Comparison of ENCODE assay signal across 28 cellular contexts in the genomic region with DNA sequence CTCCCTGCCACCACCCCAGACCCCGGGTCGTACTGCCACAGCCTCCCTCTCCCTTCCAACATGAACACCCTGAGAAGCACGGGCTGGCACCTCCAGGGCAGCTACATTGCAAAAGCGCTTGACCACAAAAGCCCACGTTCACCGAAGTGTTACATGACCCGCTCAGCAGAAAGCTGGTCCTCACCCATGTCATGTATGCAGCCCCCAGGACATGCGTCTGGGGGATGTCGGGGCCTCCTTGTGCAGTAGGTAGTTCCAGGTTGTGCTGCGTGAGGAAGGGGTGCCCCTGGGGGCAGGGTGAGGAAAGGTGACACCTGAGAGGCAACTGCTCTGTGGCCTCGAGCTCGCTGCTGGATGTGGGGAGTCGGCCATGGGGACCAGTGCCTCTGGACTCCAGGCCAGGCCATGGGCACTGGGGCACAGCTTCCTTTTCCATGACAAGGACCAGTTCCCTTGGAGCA.
DNase-seq lines count a peak whose midpoint lies in the region; ATAC-seq, FAIRE-seq and TF ChIP-seq lines count a peak whose summit lies in the region.
"Had no signal": no experiment of that assay in that cellular context is flagged by ENCODE, and none has a peak within 500 bp of the region (broad histone marks: within the 10 kb centered on the region; RNA-seq: fewer than 3 reads in every experiment).

No MANE protein-coding gene starts in this region.

- H3K9me3 ChIP-seq in heart left ventricle (peaks cover 0 to 7% (median 0%) of the 10 kb centered on the region in 12 donors), kidney (ENCODE audit: control insufficient read depth in 1 of 2, low read length in 2 of 2) (no peaks in the 10 kb centered on the region), sigmoid colon (no peaks in the 10 kb centered on the region), heart right ventricle (peaks cover 0 to 10% (median 0%) of the 10 kb centered on the region in 11 donors)
- H3K9me3 ChIP-seq: A549, MG63, SJCRH30 had no signal

- no peak for FAIRE-seq in kidney (lab: Jason Lieb, UNC)
- FAIRE-seq: A549, G401.6 had no signal

- no peak overlapping the region for H3K9ac ChIP-seq in kidney (ENCODE audit: low read length in 2 of 2)
- H3K9ac ChIP-seq: GM23248 had no signal

- TF ChIP-seq CTCF in heart left ventricle (IDR thresholded peaks at IDR 0.05) (no peak), kidney (IDR thresholded peaks at IDR 0.05; ENCODE audit: borderline replicate concordance, extremely low read depth, insufficient read depth) (no peak), sigmoid colon (IDR thresholded peaks at IDR 0.05) (no peak), heart right ventricle (IDR thresholded peaks at IDR 0.05) (no peak)

- TF ChIP-seq POLR2A in heart left ventricle (IDR thresholded peaks at IDR 0.05) (no peak), sigmoid colon (IDR thresholded peaks at IDR 0.05) (no peak)

- no peaks in the 10 kb centered on the region for H3K4me1 ChIP-seq in heart left ventricle
- H3K4me1 ChIP-seq in kidney (ENCODE audit: control insufficient read depth in 1 of 2, insufficient read depth in 1 of 2, low read depth in 1 of 2, low read length in 2 of 2) = no peaks in the 10 kb centered on the region
- H3K4me1 ChIP-seq in sigmoid colon = no peaks in the 10 kb centered on the region
- no peaks in the 10 kb centered on the region for H3K4me1 ChIP-seq in heart right ventricle
- H3K4me1 ChIP-seq: A549, SJCRH30 had no signal

- H3K4me3 ChIP-seq in heart left ventricle (no peak overlapping the region), kidney (ENCODE audit: low read length in 2 of 2) (no peak overlapping the region), sigmoid colon (no peak overlapping the region), heart right ventricle (no peak overlapping the region)
- H3K4me3 ChIP-seq: A549, GM23248, MG63, SJCRH30 had no signal

- intact Hi-C loops in cardiac septum (cut with DNase I) (no loop called here), heart left ventricle (cut with DNase I) (no loop called here), kidney (cut with DNase I) (no loop called here), sigmoid colon (cut with DNase I) (no loop called here), heart right ventricle (cut with DNase I) (no loop called here)

- peak; percentile 71 for DNase-seq in cardiac septum (ENCODE audit: low spot score)
- no peak for DNase-seq in heart left ventricle
- peak; percentile 54 for DNase-seq in kidney
- peak; percentile 56 for DNase-seq in sigmoid colon
- DNase-seq in putamen (ENCODE audit: low spot score) = no peak
- no peak for DNase-seq in MV-4-11 (lab: John Stamatoyannopoulos, UW)
- no peak for DNase-seq in heart right ventricle
- DNase-seq: AML-193; C1 segment of cervical spinal cord; CD4-positive, alpha-beta memory T cell; COR-L47; GM23248; IMR-90; KG1; MG63; NCI-H1417; NCI-H1694; NCI-H2029 treated with DMSO at 0.1 percent for 48 hours; NCI-H446 treated with DMSO at 0.1 percent for 48 hours; NCI-H526; NCI-H82; NK-92 treated with Interleukin-12 subunit alpha and Interleukin-12 subunit beta, amount 100 ng/mL, for 24 hours; PC-3; SJCRH30 had no signal

- WGBS in heart left ventricle, 4 donors = 52 to 78% (median 77%) methylated on average over 5 to 13 of the region's 13 CpGs
- 80 to 81% methylated on average over 13 of the region's 13 CpGs for WGBS in sigmoid colon, 2 donors
- 75 to 76% methylated on average over 13 of the region's 13 CpGs for WGBS in heart right ventricle, 2 donors

- H3K27ac ChIP-seq in heart left ventricle = no peak overlapping the region
- no peak overlapping the region for H3K27ac ChIP-seq in kidney (ENCODE audit: low read depth in 2 of 2, low read length in 2 of 2)
- H3K27ac ChIP-seq in sigmoid colon = no peak overlapping the region
- no peak overlapping the region for H3K27ac ChIP-seq in heart right ventricle
- H3K27ac ChIP-seq: A549, GM23248, SJCRH30 had no signal

- no peak for ATAC-seq in heart left ventricle
- ATAC-seq in heart right ventricle = no peak
- ATAC-seq: A549, HCT116, PC-3, Right ventricle myocardium inferior had no signal

- H3K36me3 ChIP-seq in heart left ventricle = no peaks in the 10 kb centered on the region
- H3K36me3 ChIP-seq in kidney (ENCODE audit: control insufficient read depth in 1 of 2, insufficient read depth in 2 of 2, low read length in 2 of 2) = no peaks in the 10 kb centered on the region
- H3K36me3 ChIP-seq in sigmoid colon = no peaks in the 10 kb centered on the region
- H3K36me3 ChIP-seq in heart right ventricle = no peaks in the 10 kb centered on the region
- H3K36me3 ChIP-seq: MG63, SJCRH30 had no signal

- H3K27me3 ChIP-seq in heart left ventricle (peaks cover 0 to 36% (median 3%) of the 10 kb centered on the region in 9 donors), sigmoid colon (peaks cover 0 to 32% (median 11%) of the 10 kb centered on the region in 3 donors), heart right ventricle (peaks cover 0 to 46% (median 32%) of the 10 kb centered on the region in 7 donors)
- H3K27me3 ChIP-seq: MG63 had no signal

- TF ChIP-seq EP300 in sigmoid colon (IDR thresholded peaks at IDR 0.05) = no peak

Comparison
In these comparisons a context has a peak if more than half of its experiments do, and no peak if none do; other contexts are left out.
1. DNase-seq: peak in cardiac septum (single experiment), kidney (single experiment) and sigmoid colon (single experiment); none in heart left ventricle (0 of 5), putamen (single experiment), MV-4-11 (single experiment) and heart right ventricle (0 of 2).